ENCODE assay signal across 18 cellular contexts in genomic region chr9:136370687-136371530, GRCh38. TPM values are rescaled to one million over a fixed set of nuclear protein-coding genes. Genes with fewer than 3 reads are reported as not detected.
DNase-seq lines count a peak whose midpoint lies in the region; ATAC-seq, FAIRE-seq and TF ChIP-seq lines count a peak whose summit lies in the region.
"Had no signal": no experiment of that assay in that cellular context is flagged by ENCODE, and none has a peak within 500 bp of the region (broad histone marks: within the 10 kb centered on the region; RNA-seq: fewer than 3 reads in every experiment).

No MANE protein-coding gene starts in this region.

- H2AFZ ChIP-seq in K562 (ENCODE audit: low read depth, low read length), result no peak overlapping the region
- no peak overlapping the region for H2AFZ ChIP-seq in mesenchymal stem cell (ENCODE audit: low read depth, low read length)

- no peak for ATAC-seq in K562
- no peak for ATAC-seq in heart left ventricle

- in situ Hi-C loops in K562 (cut with MboI), result no loop called here

- H4K91ac ChIP-seq in mesenchymal stem cell (ENCODE audit: low read length), result peak overlapping the region; percentile 34

- H3K14ac ChIP-seq in mesenchymal stem cell (ENCODE audit: low read length in 2 of 2), result no peak overlapping the region

- TF ChIP-seq RAD21 in K562 (CRISPR knock-in tag; conservative IDR thresholded peaks at IDR 0.05 in 1 of 2, IDR thresholded peaks at IDR 0.05 in 1 of 2), result no peak

- H3K9ac ChIP-seq in K562 (ENCODE audit: insufficient read depth in 1 of 2, low read depth in 2 of 2, low read length in 2 of 2), result peak overlapping the region in 1 of 2 experiments; percentile 7; a peak in 1 of 4 replicates
- H3K9ac ChIP-seq in mesenchymal stem cell (ENCODE audit: low read length), result no peak overlapping the region

- no peak overlapping the region for H2BK15ac ChIP-seq in mesenchymal stem cell (ENCODE audit: low read depth, poor library complexity, severe bottlenecking)

- H3K9me3 ChIP-seq in HEK293 (ENCODE audit: control insufficient read depth, insufficient read depth, low read depth, low read length) (no peaks in the 10 kb centered on the region), K562 (replicated peaks; ENCODE audit: control insufficient read depth, insufficient read depth, low read depth, low read length) (no peaks in the 10 kb centered on the region), mesenchymal stem cell (ENCODE audit: control insufficient read depth, low read length) (no peaks in the 10 kb centered on the region), heart left ventricle (no peaks in the 10 kb centered on the region)

- H3K4ac ChIP-seq in mesenchymal stem cell (ENCODE audit: low read depth in 1 of 2, low read length in 2 of 2), result no peak overlapping the region

- H3K79me2 ChIP-seq in K562 (ENCODE audit: control insufficient read depth, insufficient read depth, low read length), result peaks cover 24% of the 10 kb centered on the region

- no peak overlapping the region for H2AK5ac ChIP-seq in mesenchymal stem cell (ENCODE audit: low read length, severe bottlenecking)

- H3K18ac ChIP-seq in mesenchymal stem cell (ENCODE audit: low read depth in 1 of 2, low read length in 2 of 2), result no peak overlapping the region

- no peak for TF ChIP-seq EP300 in K562 (IDR thresholded peaks at IDR 0.05; ENCODE audit: low read length)

- intact Hi-C loops in K562 (cut with micrococcal nuclease) (no loop called here), heart left ventricle (cut with DNase I) (no loop called here)

- H3K36me3 ChIP-seq in HEK293 (ENCODE audit: control insufficient read depth in 2 of 2, insufficient read depth in 1 of 2, low read length in 2 of 2) (peaks cover 0 to 16% of the 10 kb centered on the region in 2 experiments; a peak in 1 of 3 replicates), K562 (ENCODE audit: control insufficient read depth, insufficient read depth, low read length) (peaks cover 73% of the 10 kb centered on the region; the same call in 2 of the 3 replicates), mesenchymal stem cell (ENCODE audit: control insufficient read depth in 1 of 2, insufficient read depth in 2 of 2, low read depth in 1 of 2, low read length in 2 of 2) (peaks cover 12 to 38% of the 10 kb centered on the region in 2 experiments), heart left ventricle (peaks cover 0 to 4% (median 0%) of the 10 kb centered on the region in 9 donors)

- TF ChIP-seq POLR2A in K562 (conservative IDR thresholded peaks at IDR 0.05) (no peak), heart left ventricle (IDR thresholded peaks at IDR 0.05) (no peak)

- POLR2A ChIA-PET in HEK293 (lab: Yijun Ruan, JAX), result interaction anchor here (0.7 to 2.7 kb wide), 5 partner anchors 8 to 42 kb away, joined by 3 to 20 read pairs (median 4); partner anchors contain the start of gene DNLZ
- POLR2A ChIA-PET in K562 (lab: Yijun Ruan, JAX), result interaction anchor here (0.6 to 1.9 kb wide), 4 partner anchors 8 to 296 kb away, joined by 3 to 12 read pairs (median 4); partner anchors contain the start of gene DNLZ

- H3K4me3 ChIP-seq in HEK293 (ENCODE audit: low read depth, low read length) (no peak overlapping the region), K562 (no peak overlapping the region), mesenchymal stem cell (ENCODE audit: insufficient read depth in 1 of 2, low read depth in 1 of 2, low read length in 2 of 2) (no peak overlapping the region), heart left ventricle (no peak overlapping the region)

- DNase-seq in A172 (ENCODE audit: low spot score) (peak; percentile 71), K562 (ENCODE audit: extremely low read depth in 1 of 4, low spot score in 3 of 4) (no peak), mesenchymal stem cell (no peak), heart left ventricle (no peak), NCI-H187 (lab: John Stamatoyannopoulos, UW) (no peak), germinal center (ENCODE audit: low spot score) (no peak)
- DNase-seq in activated CD8-positive, alpha-beta memory T cell treated with anti-CD3 and anti-CD28 coated beads, Interleukin-2, amount 50 U/mL, for 48 hours, result no peak
- DNase-seq: 8988T; C1 segment of cervical spinal cord; NCI-H1417 treated with DMSO at 0.1 percent for 48 hours; NCI-H2029; NCI-H2171; NCI-H446; NCI-H69; NK-92 treated with Interleukin-12 subunit alpha and Interleukin-12 subunit beta, amount 100 ng/mL, for 24 hours; RPMI8226; SIG-M5 had no signal

- H3K9me1 ChIP-seq in K562 (ENCODE audit: control insufficient read depth, insufficient read depth, low read length), result no peaks in the 10 kb centered on the region

- no TSS peak for BruUV-seq in K562 (replicated peaks; lab: Mats Ljungman, UMichigan)

- no peak for FAIRE-seq in K562 (lab: Jason Lieb, UNC)

- no peaks in the 10 kb centered on the region for H4K20me1 ChIP-seq in K562 (replicated peaks; ENCODE audit: control insufficient read depth, insufficient read depth, low read length)

- no peak overlapping the region for H3K23ac ChIP-seq in mesenchymal stem cell (ENCODE audit: low read length in 2 of 2)

- H3K4me1 ChIP-seq in HEK293 (ENCODE audit: control insufficient read depth, insufficient read depth, low read length) (no peaks in the 10 kb centered on the region), K562 (replicated peaks in 1 of 2; ENCODE audit: control insufficient read depth in 2 of 2, insufficient read depth in 2 of 2, low read length in 2 of 2) (peaks cover 9 to 87% of the 10 kb centered on the region in 2 experiments; a peak in 4 of 5 replicates), mesenchymal stem cell (ENCODE audit: control insufficient read depth, insufficient read depth, low read depth, low read length) (peaks cover 38% of the 10 kb centered on the region), heart left ventricle (peaks cover 0 to 22% (median 4%) of the 10 kb centered on the region in 12 donors)

- H2BK12ac ChIP-seq in mesenchymal stem cell (ENCODE audit: low read length in 2 of 2), result no peak overlapping the region

- H3K79me1 ChIP-seq in mesenchymal stem cell (replicated peaks; ENCODE audit: low read length, poor library complexity, severe bottlenecking), result no peaks in the 10 kb centered on the region

- no peak overlapping the region for H2BK120ac ChIP-seq in mesenchymal stem cell (ENCODE audit: low read depth, low read length)

- TF ChIP-seq CTCF in HEK293 (tag by site-specific recombination; IDR thresholded peaks at IDR 0.05) (no peak), K562 (IDR thresholded peaks at IDR 0.05 in 2 of 3, conservative IDR thresholded peaks at IDR 0.05 in 1 of 3; ENCODE audit: insufficient read depth in 2 of 3, low read depth in 1 of 3, low read length in 3 of 3) (no peak), heart left ventricle (IDR thresholded peaks at IDR 0.05) (no peak)

- no peak overlapping the region for H4K8ac ChIP-seq in mesenchymal stem cell (ENCODE audit: low read length)

- H2BK5ac ChIP-seq in mesenchymal stem cell (ENCODE audit: low read depth, low read length, poor library complexity, severe bottlenecking), result no peak overlapping the region

- H3K4me2 ChIP-seq in K562 (ENCODE audit: insufficient read depth, low read length) (no peak overlapping the region), mesenchymal stem cell (ENCODE audit: low read length, poor library complexity, severe bottlenecking) (no peak overlapping the region)

- 92% methylated on average over 37 of the region's 54 CpGs for WGBS in K562 (ENCODE audit: insufficient coverage, low coverage, missing lambda C conversion rate)
- 96% methylated on average over 54 of the region's 54 CpGs for WGBS in mesenchymal stem cell
- 94% methylated on average over 34 to 54 of the region's 54 CpGs for WGBS in heart left ventricle, 4 donors

- no peak overlapping the region for H3K27ac ChIP-seq in HEK293 (ENCODE audit: extremely low read depth, low read depth, low read length)
- H3K27ac ChIP-seq in K562 (ENCODE audit: extremely low read depth, low read depth, low read length), result no peak overlapping the region
- no peak overlapping the region for H3K27ac ChIP-seq in mesenchymal stem cell (ENCODE audit: low read length, poor library complexity, severe bottlenecking)
- H3K27ac ChIP-seq in heart left ventricle, result no peak overlapping the region

- H3K27me3 ChIP-seq in K562 (ENCODE audit: control insufficient read depth in 2 of 2, insufficient read depth in 2 of 2, low read length in 2 of 2) (no peaks in the 10 kb centered on the region), mesenchymal stem cell (ENCODE audit: control insufficient read depth in 1 of 2, insufficient read depth in 1 of 2, low read length in 2 of 2) (no peaks in the 10 kb centered on the region), heart left ventricle (no peaks in the 10 kb centered on the region)

- CTCF ChIA-PET in HEK293 (lab: Yijun Ruan, JAX) (interaction anchor here (0.6 to 0.7 kb wide), 2 partner anchors 16 to 58 kb away, joined by 3 to 8 read pairs; no protein-coding TSS in a partner anchor), K562 (lab: Yijun Ruan, JAX; ENCODE audit: low intra/inter-chr PET ratio) (no interaction called here)

RNA-seq across cellular contexts. Expression of gene CARD9, which starts 2.6 kb away (rescaled TPM):
- total RNA-seq in A172 (2014; rRNA removed; shearing (Covaris generic)), result 0.95 and 1.1 TPM in 2 replicates
- total RNA-seq in K562 (2011; cell fraction: chromatin; rRNA removed; ENCODE audit: low replicate concordance), result 37.4 and 149 TPM in 2 replicates
- total RNA-seq in K562 (2011; cell fraction: nucleolus; rRNA removed), result 92.6 and 92.9 TPM in 2 replicates
- 39.7 and 46.5 TPM in 2 replicates for total RNA-seq in K562 (2011; cell fraction: nucleoplasm; rRNA removed)
- total RNA-seq in K562 (2014; rRNA removed) (37.6 and 40.1 TPM in 2 replicates), K562 (2014; rRNA removed; fragmentation: Illumina TruSeq; extraction: Trizol) (3.5 and 3.6 TPM in 2 replicates), K562 (2015; rRNA removed; fragmentation: Illumina TruSeq; extraction: Trizol) (14.6 and 15.8 TPM in 2 replicates), K562 (2021) (35.6 and 42.7 TPM in 2 replicates), heart left ventricle (1 to 10 TPM in 2 of 9 donors, under 1 TPM in 7; 0.30 to 7.1 (median 0.77) TPM)
- polyA plus RNA-seq in K562 (2011; rRNA removed) (9.7 and 27.8 TPM in 2 replicates), K562 (2014; fragmentation: Illumina TruSeq; extraction: Trizol) (4.7 and 13.2 TPM in 2 replicates), K562 (2014; fragmentation: Nextera tagmentation; extraction: Ambion mirVana) (1 to 10 TPM; 1.7 to 2.0 TPM), K562 (2014; rRNA removed) (40.4 and 53.0 TPM in 2 replicates), heart left ventricle (under 1 TPM; 0.69 to 1.00 TPM)
- 10.5 and 13.4 TPM in 2 replicates for polyA plus RNA-seq in K562 (2011; cell fraction: cytosol; rRNA removed)
- 231 and 234 TPM in 2 replicates for polyA plus RNA-seq in K562 (2011; cell fraction: nucleus; rRNA removed)
- 21.9 and 61.0 TPM in 2 replicates for polyA plus RNA-seq in K562 (2012)
- 4.8 and 5.0 TPM in 2 replicates for polyA minus RNA-seq in K562 (2011; rRNA and poly(A)+ RNA removed)
- polyA minus RNA-seq in K562 (2011; cell fraction: cytosol; rRNA and poly(A)+ RNA removed), result 7.2 and 12.8 TPM in 2 replicates
- polyA minus RNA-seq in K562 (2011; cell fraction: nucleus; rRNA and poly(A)+ RNA removed), result 25.8 and 55.4 TPM in 2 replicates
- polyA plus RNA-seq in mesenchymal stem cell (2013, experiment 1 of 2), result 0.37 TPM
- polyA plus RNA-seq in mesenchymal stem cell (2013, experiment 2 of 2), result 0.51 TPM

RNA-seq across cellular contexts. Expression of gene DNLZ, which starts 7.4 kb away (rescaled TPM):
- 40.1 and 84.2 TPM in 2 replicates for total RNA-seq in A172 (2014; rRNA removed; shearing (Covaris generic))
- total RNA-seq in K562 (2011; cell fraction: chromatin; rRNA removed; ENCODE audit: low replicate concordance), result 3.5 and 12.0 TPM in 2 replicates
- 9.3 and 11.7 TPM in 2 replicates for total RNA-seq in K562 (2011; cell fraction: nucleolus; rRNA removed)
- total RNA-seq in K562 (2011; cell fraction: nucleoplasm; rRNA removed), result 3.4 and 4.8 TPM in 2 replicates
- total RNA-seq in K562 (2014; rRNA removed), result 44.6 and 56.7 TPM in 2 replicates
- 2.2 and 3.4 TPM in 2 replicates for total RNA-seq in K562 (2014; rRNA removed; fragmentation: Illumina TruSeq; extraction: Trizol)
- total RNA-seq in K562 (2015; rRNA removed; fragmentation: Illumina TruSeq; extraction: Trizol), result 10.0 and 10.8 TPM in 2 replicates
- 25.6 and 25.8 TPM in 2 replicates for total RNA-seq in K562 (2021)
- polyA plus RNA-seq in K562 (2011; rRNA removed), result 3.1 and 3.2 TPM in 2 replicates
- polyA plus RNA-seq in K562 (2011; cell fraction: cytosol; rRNA removed), result 7.6 and 27.3 TPM in 2 replicates
- polyA plus RNA-seq in K562 (2011; cell fraction: nucleus; rRNA removed), result 4.2 and 7.4 TPM in 2 replicates
- 8.5 and 15.9 TPM in 2 replicates for polyA plus RNA-seq in K562 (2012)
- 2.2 and 4.2 TPM in 2 replicates for polyA plus RNA-seq in K562 (2014; fragmentation: Illumina TruSeq; extraction: Trizol)
- polyA plus RNA-seq in K562 (2014; fragmentation: Nextera tagmentation; extraction: Ambion mirVana), result under 1 TPM; 0.17 to 0.36 TPM
- 22.1 and 29.8 TPM in 2 replicates for polyA plus RNA-seq in K562 (2014; rRNA removed)
- polyA minus RNA-seq in K562 (2011; rRNA and poly(A)+ RNA removed), result 0.28 TPM in 1 of 2 replicates, not detected in the other
- 2.6 and 3.4 TPM in 2 replicates for polyA minus RNA-seq in K562 (2011; cell fraction: cytosol; rRNA and poly(A)+ RNA removed)
- 2.9 and 3.6 TPM in 2 replicates for polyA minus RNA-seq in K562 (2011; cell fraction: nucleus; rRNA and poly(A)+ RNA removed)
- 15.5 TPM for polyA plus RNA-seq in mesenchymal stem cell (2013, experiment 1 of 2)
- 16.8 TPM for polyA plus RNA-seq in mesenchymal stem cell (2013, experiment 2 of 2)
- 10 to 100 TPM; 21.3 to 67.8 (median 33.6) TPM for total RNA-seq in heart left ventricle
- 10 to 100 TPM; 22.6 to 36.8 TPM for polyA plus RNA-seq in heart left ventricle

RNA-seq across cellular contexts. Expression of gene SNAPC4, which starts 29.1 kb away (rescaled TPM):
- total RNA-seq in A172 (2014; rRNA removed; shearing (Covaris generic)), result 16.9 and 23.8 TPM in 2 replicates
- 42.9 and 79.4 TPM in 2 replicates for total RNA-seq in K562 (2011; cell fraction: chromatin; rRNA removed; ENCODE audit: low replicate concordance)
- 32.0 TPM in 2 replicates for total RNA-seq in K562 (2011; cell fraction: nucleolus; rRNA removed)
- 23.1 and 26.3 TPM in 2 replicates for total RNA-seq in K562 (2011; cell fraction: nucleoplasm; rRNA removed)
- total RNA-seq in K562 (2014; rRNA removed) (14.4 and 15.8 TPM in 2 replicates), K562 (2014; rRNA removed; fragmentation: Illumina TruSeq; extraction: Trizol) (7.1 and 8.8 TPM in 2 replicates), K562 (2015; rRNA removed; fragmentation: Illumina TruSeq; extraction: Trizol) (9.3 and 11.1 TPM in 2 replicates), K562 (2021) (17.1 and 18.7 TPM in 2 replicates), heart left ventricle (1 to 10 TPM; 3.1 to 7.8 (median 4.5) TPM)
- polyA plus RNA-seq in K562 (2011; rRNA removed) (4.4 and 4.5 TPM in 2 replicates), K562 (2014; fragmentation: Illumina TruSeq; extraction: Trizol) (8.8 and 9.0 TPM in 2 replicates), K562 (2014; fragmentation: Nextera tagmentation; extraction: Ambion mirVana) (under 1 TPM; 0.21 to 0.46 TPM), K562 (2014; rRNA removed) (18.7 and 21.8 TPM in 2 replicates), heart left ventricle (1 to 10 TPM; 4.0 to 4.3 TPM)
- 3.2 and 7.4 TPM in 2 replicates for polyA plus RNA-seq in K562 (2011; cell fraction: cytosol; rRNA removed)
- polyA plus RNA-seq in K562 (2011; cell fraction: nucleus; rRNA removed), result 16.1 and 32.6 TPM in 2 replicates
- polyA plus RNA-seq in K562 (2012), result 9.7 and 10.5 TPM in 2 replicates
- polyA minus RNA-seq in K562 (2011; rRNA and poly(A)+ RNA removed), result 6.7 and 10.2 TPM in 2 replicates
- 6.1 and 7.4 TPM in 2 replicates for polyA minus RNA-seq in K562 (2011; cell fraction: cytosol; rRNA and poly(A)+ RNA removed)
- polyA minus RNA-seq in K562 (2011; cell fraction: nucleus; rRNA and poly(A)+ RNA removed), result 8.3 and 11.7 TPM in 2 replicates
- polyA plus RNA-seq in mesenchymal stem cell (2013, experiment 1 of 2), result 6.1 TPM
- 5.4 TPM for polyA plus RNA-seq in mesenchymal stem cell (2013, experiment 2 of 2)

RNA-seq across cellular contexts. Expression of gene ENTR1, which starts 39.5 kb away (rescaled TPM):
- 99.2 and 148 TPM in 2 replicates for total RNA-seq in A172 (2014; rRNA removed; shearing (Covaris generic))
- 129 and 278 TPM in 2 replicates for total RNA-seq in K562 (2011; cell fraction: chromatin; rRNA removed; ENCODE audit: low replicate concordance)
- total RNA-seq in K562 (2011; cell fraction: nucleolus; rRNA removed), result 185 and 197 TPM in 2 replicates
- total RNA-seq in K562 (2011; cell fraction: nucleoplasm; rRNA removed), result 143 and 151 TPM in 2 replicates
- total RNA-seq in K562 (2014; rRNA removed) (79.0 and 88.8 TPM in 2 replicates), K562 (2014; rRNA removed; fragmentation: Illumina TruSeq; extraction: Trizol) (38.1 and 38.3 TPM in 2 replicates), K562 (2015; rRNA removed; fragmentation: Illumina TruSeq; extraction: Trizol) (61.3 and 65.5 TPM in 2 replicates), K562 (2021) (101 and 104 TPM in 2 replicates), heart left ventricle (10 to 100 TPM; 12.4 to 26.6 (median 18.4) TPM)
- polyA plus RNA-seq in K562 (2011; rRNA removed) (77.3 and 92.6 TPM in 2 replicates), K562 (2014; fragmentation: Illumina TruSeq; extraction: Trizol) (72.6 and 75.9 TPM in 2 replicates), K562 (2014; fragmentation: Nextera tagmentation; extraction: Ambion mirVana) (1 to 10 TPM; 6.7 to 9.6 TPM), K562 (2014; rRNA removed) (106 and 108 TPM in 2 replicates), heart left ventricle (10 to 100 TPM; 11.8 to 27.7 TPM)
- polyA plus RNA-seq in K562 (2011; cell fraction: cytosol; rRNA removed), result 45.3 and 59.9 TPM in 2 replicates
- polyA plus RNA-seq in K562 (2011; cell fraction: nucleus; rRNA removed), result 432 and 490 TPM in 2 replicates
- polyA plus RNA-seq in K562 (2012), result 54.6 and 62.9 TPM in 2 replicates
- 19.2 and 21.9 TPM in 2 replicates for polyA minus RNA-seq in K562 (2011; rRNA and poly(A)+ RNA removed)
- polyA minus RNA-seq in K562 (2011; cell fraction: cytosol; rRNA and poly(A)+ RNA removed), result 33.9 and 46.1 TPM in 2 replicates
- 76.5 and 84.3 TPM in 2 replicates for polyA minus RNA-seq in K562 (2011; cell fraction: nucleus; rRNA and poly(A)+ RNA removed)
- polyA plus RNA-seq in mesenchymal stem cell (2013, experiment 1 of 2), result 40.7 TPM
- 41.1 TPM for polyA plus RNA-seq in mesenchymal stem cell (2013, experiment 2 of 2)

RNA-seq across cellular contexts. Expression of gene PMPCA, which starts 39.5 kb away (rescaled TPM):
- 135 and 169 TPM in 2 replicates for total RNA-seq in A172 (2014; rRNA removed; shearing (Covaris generic))
- 255 and 404 TPM in 2 replicates for total RNA-seq in K562 (2011; cell fraction: chromatin; rRNA removed; ENCODE audit: low replicate concordance)
- 209 and 247 TPM in 2 replicates for total RNA-seq in K562 (2011; cell fraction: nucleolus; rRNA removed)
- total RNA-seq in K562 (2011; cell fraction: nucleoplasm; rRNA removed), result 203 and 214 TPM in 2 replicates
- total RNA-seq in K562 (2014; rRNA removed) (86.6 and 111 TPM in 2 replicates), K562 (2014; rRNA removed; fragmentation: Illumina TruSeq; extraction: Trizol) (82.4 and 104 TPM in 2 replicates), K562 (2015; rRNA removed; fragmentation: Illumina TruSeq; extraction: Trizol) (66.6 and 67.5 TPM in 2 replicates), K562 (2021) (118 and 139 TPM in 2 replicates), heart left ventricle (10 to 100 TPM; 61.5 to 81.8 (median 73.6) TPM)
- polyA plus RNA-seq in K562 (2011; rRNA removed) (114 and 119 TPM in 2 replicates), K562 (2014; fragmentation: Illumina TruSeq; extraction: Trizol) (99.8 and 122 TPM in 2 replicates), K562 (2014; fragmentation: Nextera tagmentation; extraction: Ambion mirVana) (10 to 100 TPM; 23.9 to 30.0 TPM), K562 (2014; rRNA removed) (129 and 143 TPM in 2 replicates), heart left ventricle (10 to 100 TPM; 70.8 to 77.0 TPM)
- 102 and 129 TPM in 2 replicates for polyA plus RNA-seq in K562 (2011; cell fraction: cytosol; rRNA removed)
- polyA plus RNA-seq in K562 (2011; cell fraction: nucleus; rRNA removed), result 346 and 387 TPM in 2 replicates
- 65.8 and 181 TPM in 2 replicates for polyA plus RNA-seq in K562 (2012)
- 81.4 and 83.2 TPM in 2 replicates for polyA minus RNA-seq in K562 (2011; rRNA and poly(A)+ RNA removed)
- polyA minus RNA-seq in K562 (2011; cell fraction: cytosol; rRNA and poly(A)+ RNA removed), result 40.2 and 43.4 TPM in 2 replicates
- 68.0 and 90.1 TPM in 2 replicates for polyA minus RNA-seq in K562 (2011; cell fraction: nucleus; rRNA and poly(A)+ RNA removed)
- 34.3 TPM for polyA plus RNA-seq in mesenchymal stem cell (2013, experiment 1 of 2)
- polyA plus RNA-seq in mesenchymal stem cell (2013, experiment 2 of 2), result 33.6 TPM
